Comparison of ENCODE assay signal across 20 cellular contexts in genomic region chr18:12159446-12159845, GRCh38.
A peak's percentile ranks its signal among the peaks of the same experiment; 100 is the strongest.
DNase-seq lines count a peak whose midpoint lies in the region; ATAC-seq and TF ChIP-seq lines count a peak whose summit lies in the region.
"Had no signal": no experiment of that assay in that cellular context is flagged by ENCODE, and none has a peak within 500 bp of the region (broad histone marks: within the 10 kb centered on the region; RNA-seq: fewer than 3 reads in every experiment).

No MANE protein-coding gene starts in this region.

- no peak overlapping the region for H3K18ac ChIP-seq in neuronal stem cell (ENCODE audit: low read length)

- POLR2A ChIA-PET in PC-3 (lab: Charles Lee; ENCODE audit: unreplicated experiment) = no interaction called here

- peaks cover 4% of the 10 kb centered on the region; the same call in 1 of the 2 replicates for H3K4me1 ChIP-seq in PC-3 (ENCODE audit: insufficient read depth, low read length)
- H3K4me1 ChIP-seq in neuronal stem cell (ENCODE audit: control insufficient read depth in 2 of 2, insufficient read depth in 1 of 2, low read depth in 1 of 2, low read length in 2 of 2) = peaks cover 0 to 2% of the 10 kb centered on the region in 2 donors
- H3K4me1 ChIP-seq: spleen had no signal

- H2BK15ac ChIP-seq in neuronal stem cell (ENCODE audit: low read length) = no peak overlapping the region

- H2AFZ ChIP-seq in PC-3 (ENCODE audit: low read length) = no peak overlapping the region
- no peak overlapping the region for H2AFZ ChIP-seq in neuronal stem cell (ENCODE audit: low read length)

- BruUV-seq in PC-3 (replicated peaks; lab: Mats Ljungman, UMichigan) = no TSS peak

- H4K91ac ChIP-seq in neuronal stem cell (ENCODE audit: low read depth, low read length, poor library complexity) = no peak overlapping the region

- no peak overlapping the region for H2BK120ac ChIP-seq in neuronal stem cell (ENCODE audit: low read depth, low read length)

- H3K4me2 ChIP-seq in PC-3 (ENCODE audit: low read length) (no peak overlapping the region), neuronal stem cell (ENCODE audit: insufficient read depth, low read length, poor library complexity, severe bottlenecking) (no peak overlapping the region)

- TF ChIP-seq CTCF in PC-3 (conservative IDR thresholded peaks at IDR 0.05; ENCODE audit: low read depth, low read length) = no peak
- TF ChIP-seq CTCF in choroid plexus epithelial cell (conservative IDR thresholded peaks at IDR 0.05; ENCODE audit: low read depth, low read length) = no peak
- no peak for TF ChIP-seq CTCF in kidney epithelial cell (IDR thresholded peaks at IDR 0.05; ENCODE audit: insufficient read depth, low read length, poor library complexity, severe bottlenecking)

- intact Hi-C loops in PC-3 (cut with micrococcal nuclease) = no loop called here

- no peaks in the 10 kb centered on the region for H3F3A ChIP-seq in PC-3 (ENCODE audit: low read length, unreplicated experiment)

- no peak overlapping the region for H2BK5ac ChIP-seq in neuronal stem cell (ENCODE audit: low read length)

- H3K9me3 ChIP-seq in PC-3 (ENCODE audit: low read length) = no peaks in the 10 kb centered on the region
- H3K9me3 ChIP-seq in neuronal stem cell (replicated peaks in 1 of 2; ENCODE audit: control insufficient read depth in 2 of 2, insufficient read depth in 1 of 2, low read depth in 1 of 2, low read length in 2 of 2) = no peaks in the 10 kb centered on the region
- H3K9me3 ChIP-seq: thoracic aorta had no signal

- CTCF ChIA-PET in PC-3 (lab: Charles Lee) = no interaction called here

- peak; percentile 64 for DNase-seq in EH (ENCODE audit: low read depth)
- DNase-seq in PC-3 = peak; percentile 79
- DNase-seq in choroid plexus epithelial cell (ENCODE audit: low read depth) = peak; percentile 74
- peak; percentile 1 for DNase-seq in kidney epithelial cell (ENCODE audit: low read depth)
- no peak for DNase-seq in T-helper 9 cell
- DNase-seq in neuronal stem cell (ENCODE audit: low spot score) = no peak
- DNase-seq: activated effector memory CD4-positive, alpha-beta T cell treated with Interleukin-2 at 50 U/mL for 16 hours; amygdala; H9; naive thymus-derived CD4-positive, alpha-beta T cell; NCI-H1436 treated with DMSO at 0.1 percent for 48 hours; NCI-H446 treated with DMSO at 0.1 percent for 48 hours; SIG-M5; spleen; T-helper 17 cell had no signal

- H2AK5ac ChIP-seq in neuronal stem cell (ENCODE audit: low read depth, low read length) = no peak overlapping the region

- ATAC-seq in PC-3 = peak; percentile 84
- ATAC-seq in HG02885 (IDR thresholded peaks at IDR 0.05; ENCODE audit: poor library complexity, unreplicated experiment) = no peak
- ATAC-seq in HG03457 (IDR thresholded peaks at IDR 0.05; ENCODE audit: unreplicated experiment) = no peak
- ATAC-seq: naive thymus-derived CD4-positive, alpha-beta T cell; stimulated activated effector memory CD8-positive, alpha-beta T cell treated with anti-CD3 and anti-CD28 coated beads, Interleukin-12 subunit alpha, Interleukin-12 subunit beta, amount 100 ng/mL, for 72 hours; T-helper 17 cell had no signal

- H3K9ac ChIP-seq in PC-3 (ENCODE audit: low read length) (no peak overlapping the region), neuronal stem cell (ENCODE audit: low read depth, low read length, poor library complexity) (no peak overlapping the region)

- no peaks in the 10 kb centered on the region for H3K79me1 ChIP-seq in neuronal stem cell (ENCODE audit: low read depth, low read length)

- H4K8ac ChIP-seq in neuronal stem cell (ENCODE audit: low read depth, low read length) = no peak overlapping the region

- no peak overlapping the region for H3K23ac ChIP-seq in neuronal stem cell (ENCODE audit: low read depth, low read length, poor library complexity)

- H3K27me3 ChIP-seq in PC-3 (ENCODE audit: low read length) = 0 out of 2 replicates have a peak, but pooled peaks cover 23% of the 10 kb centered on the region
- no peaks in the 10 kb centered on the region for H3K27me3 ChIP-seq in kidney epithelial cell (ENCODE audit: control insufficient read depth, insufficient read depth, low read length)
- no peaks in the 10 kb centered on the region for H3K27me3 ChIP-seq in neuronal stem cell (ENCODE audit: control insufficient read depth in 3 of 3, insufficient read depth in 3 of 3, low read depth in 1 of 3, low read length in 3 of 3)
- H3K27me3 ChIP-seq: spleen had no signal

- H3K36me3 ChIP-seq in PC-3 (ENCODE audit: low read depth, low read length) (no peaks in the 10 kb centered on the region), kidney epithelial cell (ENCODE audit: control insufficient read depth, insufficient read depth, low read length) (no peaks in the 10 kb centered on the region), neuronal stem cell (replicated peaks in 1 of 2; ENCODE audit: control insufficient read depth in 2 of 2, insufficient read depth in 2 of 2, low read length in 2 of 2) (no peaks in the 10 kb centered on the region)
- H3K36me3 ChIP-seq: spleen, thoracic aorta had no signal

- H3K4ac ChIP-seq in neuronal stem cell (ENCODE audit: low read length) = no peak overlapping the region

- no peak overlapping the region for H3K4me3 ChIP-seq in PC-3 (ENCODE audit: low read length)
- no peak overlapping the region for H3K4me3 ChIP-seq in choroid plexus epithelial cell (ENCODE audit: low read depth, low read length)
- no peak overlapping the region for H3K4me3 ChIP-seq in kidney epithelial cell (ENCODE audit: low read depth, low read length)
- no peak overlapping the region for H3K4me3 ChIP-seq in neuronal stem cell (ENCODE audit: low read length in 2 of 2)
- H3K4me3 ChIP-seq: lung, spleen, thoracic aorta had no signal

- no CpG with 5 or more reads among the region's 1 CpG for WGBS in neuronal stem cell (ENCODE audit: extremely low coverage in 2 of 2, insufficient read length in 2 of 2, insufficient replicate concordance in 1 of 2), 2 donors

- H3K79me2 ChIP-seq in PC-3 (ENCODE audit: low read length) = no peaks in the 10 kb centered on the region

- H3K27ac ChIP-seq in PC-3 (ENCODE audit: low read length) = no peak overlapping the region
- H3K27ac ChIP-seq in neuronal stem cell (replicated peaks; ENCODE audit: low read length) = no peak overlapping the region
- H3K27ac ChIP-seq: spleen, thoracic aorta had no signal

- no peak overlapping the region for H2BK12ac ChIP-seq in neuronal stem cell (ENCODE audit: low read length)

- H3K14ac ChIP-seq in neuronal stem cell (ENCODE audit: low read length) = no peak overlapping the region

- no peaks in the 10 kb centered on the region for H3K9me2 ChIP-seq in PC-3 (replicated peaks; ENCODE audit: low read length)

- no peaks in the 10 kb centered on the region for H4K20me1 ChIP-seq in PC-3 (ENCODE audit: low read length)

Comparison
In these comparisons a context has a peak if more than half of its experiments do, and no peak if none do; other contexts are left out.
1. DNase-seq: peak in EH (single experiment), PC-3 (single experiment), choroid plexus epithelial cell (single experiment) and kidney epithelial cell (single experiment); none in T-helper 9 cell (single experiment) and neuronal stem cell (single experiment).